11 cellular contexts compared by ENCODE assay signal in genomic region chr18:54777118-54777791, GRCh38. TPM values are rescaled to one million over a fixed set of nuclear protein-coding genes. Genes with fewer than 3 reads are reported as not detected.
DNase-seq lines count a peak whose midpoint lies in the region; ATAC-seq and TF ChIP-seq lines count a peak whose summit lies in the region.
"Had no signal": no experiment of that assay in that cellular context is flagged by ENCODE, and none has a peak within 500 bp of the region (broad histone marks: within the 10 kb centered on the region; RNA-seq: fewer than 3 reads in every experiment).

No MANE protein-coding gene starts in this region.

- 59% methylated on average over 1 of the region's 1 CpG for WGBS in prostate gland

- H3K4me3 ChIP-seq in ACC112 (ENCODE audit: low read depth, low read length) (no peak overlapping the region), gastrocnemius medialis (no peak overlapping the region), prostate gland (no peak overlapping the region)

- H3K27me3 ChIP-seq in ACC112 (ENCODE audit: insufficient read depth, low read length) (no peaks in the 10 kb centered on the region), gastrocnemius medialis (no peaks in the 10 kb centered on the region), prostate gland (replicated peaks; ENCODE audit: insufficient read depth) (no peaks in the 10 kb centered on the region)

- no peaks in the 10 kb centered on the region for H3K79me2 ChIP-seq in ACC112 (ENCODE audit: control insufficient read depth, insufficient read depth, low read length, unreplicated experiment)

- in situ Hi-C loops in gastrocnemius medialis (cut with MboI; ENCODE audit: low sequenced_read_pairs in 4 of 4): no loop called here

- no peaks in the 10 kb centered on the region for H3K9me3 ChIP-seq in gastrocnemius medialis
- H3K9me3 ChIP-seq in prostate gland: no peaks in the 10 kb centered on the region

- H3K4me1 ChIP-seq in ACC112 (ENCODE audit: control insufficient read depth, insufficient read depth, low read length, unreplicated experiment): peaks cover 41% of the 10 kb centered on the region
- no peaks in the 10 kb centered on the region for H3K4me1 ChIP-seq in gastrocnemius medialis
- H3K4me1 ChIP-seq in prostate gland (replicated peaks): no peaks in the 10 kb centered on the region

- no peak for TF ChIP-seq POLR2A in gastrocnemius medialis (IDR thresholded peaks at IDR 0.05)
- no peak for TF ChIP-seq POLR2A in prostate gland (IDR thresholded peaks at IDR 0.05)

- H3K27ac ChIP-seq in ACC112 (ENCODE audit: low read depth, low read length): peak overlapping the region; percentile 99
- no peak overlapping the region for H3K27ac ChIP-seq in gastrocnemius medialis
- H3K27ac ChIP-seq in prostate gland: peak overlapping the region in 1 of 2 donors; percentile 55

- no peaks in the 10 kb centered on the region for H3K36me3 ChIP-seq in ACC112 (ENCODE audit: insufficient read depth, low read length)
- no peaks in the 10 kb centered on the region for H3K36me3 ChIP-seq in gastrocnemius medialis
- no peaks in the 10 kb centered on the region for H3K36me3 ChIP-seq in prostate gland

- intact Hi-C loops in gastrocnemius medialis (cut with DNase I; ENCODE audit: low total_unique reads) (no loop called here), prostate gland (cut with DNase I) (no loop called here)

- TF ChIP-seq CTCF in gastrocnemius medialis (IDR thresholded peaks at IDR 0.05 in 4 of 5, conservative IDR thresholded peaks at IDR 0.05 in 1 of 5) (no peak), prostate gland (IDR thresholded peaks at IDR 0.05) (no peak)

- no peak overlapping the region for H2AFZ ChIP-seq in ACC112 (ENCODE audit: low read length, unreplicated experiment)

- DNase-seq in glomerular visceral epithelial cell (ENCODE audit: extremely low spot score): peak; percentile 45
- DNase-seq in A172 (ENCODE audit: low spot score): no peak
- no peak for DNase-seq in gastrocnemius medialis
- DNase-seq in prostate gland (ENCODE audit: low spot score): no peak
- no peak for DNase-seq in HUDEP-2 (lab: John Stamatoyannopoulos, UW; ENCODE audit: unreplicated experiment in 76 of 76)
- DNase-seq: AML-193; central memory CD4-positive, alpha-beta T cell; NCI-H2029 had no signal

- ATAC-seq in GM19438 (IDR thresholded peaks at IDR 0.05; ENCODE audit: low read depth, unreplicated experiment): peak; percentile 59
- peak; percentile 57 for ATAC-seq in HG03460 (IDR thresholded peaks at IDR 0.05; ENCODE audit: unreplicated experiment)
- ATAC-seq in gastrocnemius medialis: no peak

RNA-seq across cellular contexts. Expression of gene RAB27B, which starts 51.0 kb away (rescaled TPM):
- 7.6 and 9.9 TPM in 2 replicates for total RNA-seq in A172 (2014; rRNA removed; shearing (Covaris generic))
- total RNA-seq in gastrocnemius medialis (under 1 TPM in 3 of 4 donors, not detected in 1; 0.02 to 0.20 (median 0.05) TPM), prostate gland (10 to 100 TPM; 10.7 to 60.2 TPM)

Comparison
In these comparisons a context has a peak if more than half of its experiments do, and no peak if none do; other contexts are left out.
1. ATAC-seq: peak in GM19438 (single experiment) and HG03460 (single experiment); none in gastrocnemius medialis (0 of 2).